Comparison of ENCODE assay signal across 25 cellular contexts in the genomic region with DNA sequence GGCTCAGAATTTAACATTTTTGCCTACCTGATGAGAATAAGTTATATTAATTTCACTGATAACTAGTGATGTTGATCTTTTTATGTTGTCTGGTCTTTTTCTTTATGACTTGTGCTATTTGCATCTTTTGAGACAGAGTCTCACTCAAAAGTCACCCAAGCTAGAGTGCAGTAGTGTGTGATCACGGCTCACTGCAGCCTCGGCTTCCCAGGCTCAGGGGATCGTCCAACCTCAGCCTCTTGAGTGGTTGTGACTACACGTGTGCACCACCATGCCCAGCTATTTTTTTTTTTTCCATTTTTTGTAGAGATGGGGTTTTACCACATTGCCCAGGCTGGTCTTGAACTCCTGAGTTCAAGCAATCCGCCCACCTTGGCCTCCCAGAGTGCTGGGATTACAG. TPM values are rescaled to one million over a fixed set of nuclear protein-coding genes. Genes with fewer than 3 reads are reported as not detected.
DNase-seq lines count a peak whose midpoint lies in the region; ATAC-seq and TF ChIP-seq lines count a peak whose summit lies in the region.
"Had no signal": no experiment of that assay in that cellular context is flagged by ENCODE, and none has a peak within 500 bp of the region (broad histone marks: within the 10 kb centered on the region; RNA-seq: fewer than 3 reads in every experiment).

No MANE protein-coding gene starts in this region.

- ATAC-seq in CD4-positive, alpha-beta T cell (ENCODE audit: poor library complexity): peak; percentile 21
- ATAC-seq in activated CD8-positive, alpha-beta T cell treated with anti-CD3 and anti-CD28 coated beads for 36 hours: peak; percentile 29
- ATAC-seq in naive thymus-derived CD4-positive, alpha-beta T cell: peak; percentile 38
- ATAC-seq in HG03439 (IDR thresholded peaks at IDR 0.05; ENCODE audit: unreplicated experiment): no peak
- ATAC-seq: heart left ventricle had no signal

- peaks cover 79% of the 10 kb centered on the region for H3K36me3 Mint-ChIP-seq in CD4-positive, alpha-beta T cell (ENCODE audit: low read depth)
- H3K36me3 Mint-ChIP-seq in activated CD8-positive, alpha-beta T cell treated with anti-CD3 and anti-CD28 coated beads for 36 hours (ENCODE audit: low read depth): peaks cover 60% of the 10 kb centered on the region
- peaks cover 9 to 43% (median 36%) of the 10 kb centered on the region in 5 donors for H3K36me3 Mint-ChIP-seq in naive thymus-derived CD4-positive, alpha-beta T cell

- H3K27ac ChIP-seq in CD4-positive, alpha-beta T cell (ENCODE audit: low read depth, low read length): no peak overlapping the region
- no peak overlapping the region for H3K27ac ChIP-seq in DOHH2 (ENCODE audit: low read depth, low read length)
- no peak overlapping the region for H3K27ac ChIP-seq in naive thymus-derived CD4-positive, alpha-beta T cell (ENCODE audit: low read depth, low read length)
- H3K27ac ChIP-seq in RWPE1: no peak overlapping the region
- H3K27ac ChIP-seq: heart left ventricle, neural progenitor cell, upper lobe of left lung had no signal

- CTCF ChIA-PET in CD4-positive, alpha-beta T cell (lab: Charles Lee): no interaction called here
- CTCF ChIA-PET in activated CD8-positive, alpha-beta T cell treated with anti-CD3 and anti-CD28 coated beads for 36 hours (lab: Charles Lee): no interaction called here
- CTCF ChIA-PET in naive thymus-derived CD4-positive, alpha-beta T cell (lab: Charles Lee): interaction anchor here (0.6 to 1.1 kb wide), 3 partner anchors 11 to 92 kb away, joined by 3 to 4 read pairs (median 3); a partner anchor contains a TSS
- CTCF ChIA-PET in RWPE1 (lab: Yijun Ruan, JAX): no interaction called here

- no peak for DNase-seq in CD4-positive, alpha-beta T cell
- DNase-seq in activated CD8-positive, alpha-beta T cell treated with anti-CD3 and anti-CD28 coated beads for 36 hours: no peak
- no peak for DNase-seq in naive thymus-derived CD4-positive, alpha-beta T cell
- DNase-seq in RWPE1 (ENCODE audit: low spot score) (no peak), NCI-H2171 treated with DMSO at 0.1 percent for 48 hours (lab: John Stamatoyannopoulos, UW) (no peak), SW480 (ENCODE audit: low spot score) (no peak)
- DNase-seq: activated CD4-positive, CD25-positive, alpha-beta regulatory T cell treated with anti-CD3 and anti-CD28 coated beads, Interleukin-2, amount 50 U/mL, for 72 hours; amygdala; BE2C; DMS53; effector CD8-positive, alpha-beta T cell; heart left ventricle; HFFc6; mesendoderm; MG63; NCI-H187 treated with DMSO at 0.1 percent for 48 hours; NCI-H524; retina; Right ventricle myocardium superior; stimulated activated naive CD4-positive, alpha-beta T cell treated with Interleukin-2 at 50 U/mL for 16 hours; T-helper 9 cell; upper lobe of left lung had no signal

- no peak overlapping the region for H3K4me3 ChIP-seq in DOHH2 (ENCODE audit: low read length)
- no peak overlapping the region for H3K4me3 ChIP-seq in naive thymus-derived CD4-positive, alpha-beta T cell (ENCODE audit: low read length)
- H3K4me3 ChIP-seq: heart left ventricle, MG63, neural progenitor cell, upper lobe of left lung had no signal

- H3K9me3 ChIP-seq in CD4-positive, alpha-beta T cell (ENCODE audit: control insufficient read depth, low read length): no peaks in the 10 kb centered on the region
- H3K9me3 ChIP-seq in DOHH2 (ENCODE audit: control insufficient read depth, insufficient read depth, low read length): no peaks in the 10 kb centered on the region
- H3K9me3 ChIP-seq in naive thymus-derived CD4-positive, alpha-beta T cell (ENCODE audit: control insufficient read depth in 2 of 3, low read length in 3 of 3): no peaks in the 10 kb centered on the region
- H3K9me3 ChIP-seq: BE2C, heart left ventricle, MG63, upper lobe of left lung had no signal

- H3K4me1 Mint-ChIP-seq in CD4-positive, alpha-beta T cell (ENCODE audit: low read depth): peaks cover 74% of the 10 kb centered on the region
- H3K4me1 Mint-ChIP-seq in activated CD8-positive, alpha-beta T cell treated with anti-CD3 and anti-CD28 coated beads for 36 hours (ENCODE audit: low read depth): peaks cover 65% of the 10 kb centered on the region
- H3K4me1 Mint-ChIP-seq in naive thymus-derived CD4-positive, alpha-beta T cell: peaks cover 54 to 88% (median 81%) of the 10 kb centered on the region in 7 donors

- peaks cover 64% of the 10 kb centered on the region for H3K36me3 ChIP-seq in DOHH2 (ENCODE audit: control insufficient read depth, low read length)
- peaks cover 7 to 15% (median 11%) of the 10 kb centered on the region in 3 experiments for H3K36me3 ChIP-seq in naive thymus-derived CD4-positive, alpha-beta T cell (ENCODE audit: control insufficient read depth in 2 of 3, insufficient read depth in 3 of 3, low read length in 3 of 3)
- H3K36me3 ChIP-seq: BE2C had no signal

- H3K4me1 ChIP-seq in DOHH2 (ENCODE audit: control insufficient read depth, low read length): peaks cover 24% of the 10 kb centered on the region
- peaks cover 34 to 44% of the 10 kb centered on the region in 2 donors for H3K4me1 ChIP-seq in naive thymus-derived CD4-positive, alpha-beta T cell (ENCODE audit: control insufficient read depth in 2 of 2, insufficient read depth in 2 of 2, low read length in 2 of 2)
- H3K4me1 ChIP-seq: BE2C, neural progenitor cell had no signal

- H3K27me3 ChIP-seq in CD4-positive, alpha-beta T cell (ENCODE audit: control insufficient read depth, insufficient read depth, low read length): no peaks in the 10 kb centered on the region
- no peaks in the 10 kb centered on the region for H3K27me3 ChIP-seq in DOHH2 (ENCODE audit: control insufficient read depth, low read length)
- no peaks in the 10 kb centered on the region for H3K27me3 ChIP-seq in naive thymus-derived CD4-positive, alpha-beta T cell (ENCODE audit: control insufficient read depth in 2 of 2, insufficient read depth in 2 of 2, low read length in 2 of 2)
- H3K27me3 ChIP-seq: BE2C, heart left ventricle, MG63, neural progenitor cell, upper lobe of left lung had no signal

- intact Hi-C loops in CD4-positive, alpha-beta T cell (cut with DNase I, micrococcal nuclease): no loop called here
- intact Hi-C loops in activated CD8-positive, alpha-beta T cell treated with anti-CD3 and anti-CD28 coated beads for 36 hours (cut with micrococcal nuclease): no loop called here
- intact Hi-C loops in naive thymus-derived CD4-positive, alpha-beta T cell (cut with micrococcal nuclease): no loop called here

- no peak for TF ChIP-seq CTCF in CD4-positive, alpha-beta T cell (IDR thresholded peaks at IDR 0.05)
- no peak for TF ChIP-seq CTCF in DOHH2 (IDR thresholded peaks at IDR 0.05; ENCODE audit: low read depth, low read length, poor library complexity, severe bottlenecking)
- TF ChIP-seq CTCF in activated CD8-positive, alpha-beta T cell treated with anti-CD3 and anti-CD28 coated beads for 36 hours (IDR thresholded peaks at IDR 0.05): no peak
- no peak for TF ChIP-seq CTCF in RWPE1 (conservative IDR thresholded peaks at IDR 0.05; ENCODE audit: low read depth)

- POLR2A ChIA-PET in CD4-positive, alpha-beta T cell (lab: Charles Lee): interaction anchor here (0.7 to 1.2 kb wide), 4 partner anchors 22 to 103 kb away, joined by 3 to 4 read pairs (median 3); no protein-coding TSS in a partner anchor
- POLR2A ChIA-PET in activated CD8-positive, alpha-beta T cell treated with anti-CD3 and anti-CD28 coated beads for 36 hours (lab: Charles Lee): interaction anchor here (1.7 kb wide), 1 partner anchor 10 kb away, joined by 3 read pairs; no protein-coding TSS in a partner anchor
- POLR2A ChIA-PET in naive thymus-derived CD4-positive, alpha-beta T cell (lab: Charles Lee): interaction anchor here (1.1 to 1.7 kb wide), 2 partner anchors 19 to 59 kb away, joined by 3 to 4 read pairs; no protein-coding TSS in a partner anchor
- POLR2A ChIA-PET in RWPE1 (lab: Yijun Ruan, JAX; ENCODE audit: low non-redundant PET): no interaction called here

- peak overlapping the region; percentile 1 for H3K27ac Mint-ChIP-seq in CD4-positive, alpha-beta T cell
- peak overlapping the region; percentile 84 for H3K27ac Mint-ChIP-seq in activated CD8-positive, alpha-beta T cell treated with anti-CD3 and anti-CD28 coated beads for 36 hours
- H3K27ac Mint-ChIP-seq in naive thymus-derived CD4-positive, alpha-beta T cell: peak overlapping the region in 7 of 9 donors; percentile 34 to 83 (median 44)
- H3K27ac Mint-ChIP-seq: HFFc6, neural progenitor cell had no signal

- H3K27me3 Mint-ChIP-seq in CD4-positive, alpha-beta T cell: no peaks in the 10 kb centered on the region
- no peaks in the 10 kb centered on the region for H3K27me3 Mint-ChIP-seq in activated CD8-positive, alpha-beta T cell treated with anti-CD3 and anti-CD28 coated beads for 36 hours
- H3K27me3 Mint-ChIP-seq in naive thymus-derived CD4-positive, alpha-beta T cell: no peaks in the 10 kb centered on the region

- H3K4me3 Mint-ChIP-seq in CD4-positive, alpha-beta T cell: peak overlapping the region; percentile 49
- peak overlapping the region; percentile 36 for H3K4me3 Mint-ChIP-seq in activated CD8-positive, alpha-beta T cell treated with anti-CD3 and anti-CD28 coated beads for 36 hours
- H3K4me3 Mint-ChIP-seq in naive thymus-derived CD4-positive, alpha-beta T cell: peak overlapping the region; percentile 33 to 86 (median 68)
- H3K4me3 Mint-ChIP-seq: HFFc6, neural progenitor cell had no signal

- peaks cover 96% of the 10 kb centered on the region for H3K79me2 ChIP-seq in DOHH2 (ENCODE audit: control insufficient read depth, low read length)

- peak overlapping the region; percentile 7 for H3K4me2 ChIP-seq in DOHH2 (ENCODE audit: low read length)
- H3K4me2 ChIP-seq: neural progenitor cell had no signal

- H3F3A ChIP-seq in DOHH2 (ENCODE audit: control insufficient read depth, insufficient read depth): peaks cover 14% of the 10 kb centered on the region; the same call in 1 of the 2 replicates

- H3K9me2 ChIP-seq in DOHH2 (replicated peaks; ENCODE audit: control insufficient read depth, low read length): no peaks in the 10 kb centered on the region

- no peaks in the 10 kb centered on the region for H3K9me3 Mint-ChIP-seq in CD4-positive, alpha-beta T cell
- H3K9me3 Mint-ChIP-seq in activated CD8-positive, alpha-beta T cell treated with anti-CD3 and anti-CD28 coated beads for 36 hours: peaks cover 2% of the 10 kb centered on the region
- H3K9me3 Mint-ChIP-seq in naive thymus-derived CD4-positive, alpha-beta T cell: peaks cover 0 to 3% (median 0%) of the 10 kb centered on the region in 11 donors
- H3K9me3 Mint-ChIP-seq: HFFc6 had no signal

- peaks cover 30% of the 10 kb centered on the region for H4K20me1 ChIP-seq in DOHH2 (ENCODE audit: control insufficient read depth, insufficient read depth, low read depth, low read length)

RNA-seq across cellular contexts. Expression of a gene that starts 7.5 kb away (rescaled TPM):
- 100 to 1,000 TPM; 357 to 359 TPM for total RNA-seq in CD4-positive, alpha-beta T cell
- 10 to 100 TPM; 97.4 to 98.9 TPM for total RNA-seq in activated CD8-positive, alpha-beta T cell treated with anti-CD3 and anti-CD28 coated beads for 36 hours
- 100 to 1,000 TPM; 181 to 305 (median 236) TPM for total RNA-seq in naive thymus-derived CD4-positive, alpha-beta T cell
- 10 to 100 TPM; 41.4 to 51.5 TPM for polyA plus RNA-seq in naive thymus-derived CD4-positive, alpha-beta T cell

Comparison
In these comparisons a context has a peak if more than half of its experiments do, and no peak if none do; other contexts are left out.
1. H3K27ac Mint-ChIP-seq: peak in every context shown above with its lines; median percentile 84 in activated CD8-positive, alpha-beta T cell treated with anti-CD3 and anti-CD28 coated beads for 36 hours; 44 in naive thymus-derived CD4-positive, alpha-beta T cell; 1 in CD4-positive, alpha-beta T cell.